Comparison of ENCODE assay signal across 13 cellular contexts in genomic region chr7:44177570-44178131, GRCh38. TPM values are rescaled to one million over a fixed set of nuclear protein-coding genes. Genes with fewer than 3 reads are reported as not detected.
DNase-seq lines count a peak whose midpoint lies in the region; ATAC-seq lines count a peak whose summit lies in the region.
"Had no signal": no experiment of that assay in that cellular context is flagged by ENCODE, and none has a peak within 500 bp of the region (broad histone marks: within the 10 kb centered on the region; RNA-seq: fewer than 3 reads in every experiment).

No MANE protein-coding gene starts in this region.

- intact Hi-C loops in activated T-helper 2 cell treated with anti-CD3 and anti-CD28 coated beads, Interferon-gamma antibody, Interleukin-2, Interleukin-4, amounts not matched to agents 10 μg/mL and 5 μg/mL and 100 μg/mL, durations not matched to agents 14 hours and 24 hours and 36 hours (cut with micrococcal nuclease) = no loop called here

- H3K27ac Mint-ChIP-seq in activated T-helper 2 cell treated with anti-CD3 and anti-CD28 coated beads, Interferon-gamma antibody, Interleukin-2, Interleukin-4, amounts not matched to agents 10 μg/mL and 5 μg/mL and 100 μg/mL, durations not matched to agents 14 hours and 24 hours and 36 hours = no peak overlapping the region
- H3K27ac Mint-ChIP-seq: activated B cell treated with CpG ODN at 0.5 μM for 24 hours; CD4-positive, alpha-beta memory T cell had no signal

- DNase-seq in Ammon's horn (ENCODE audit: low spot score) = peak; percentile 58
- peak; percentile 65 for DNase-seq in LHCN-M2 (ENCODE audit: low read depth)
- DNase-seq in astrocyte of the hippocampus (ENCODE audit: low read depth, low spot score) = peak; percentile 81
- DNase-seq in medulla oblongata (ENCODE audit: extremely low spot score) = peak; percentile 72
- no peak for DNase-seq in activated T-helper 2 cell treated with anti-CD3 and anti-CD28 coated beads, Interferon-gamma antibody, Interleukin-2, Interleukin-4, amounts not matched to agents 10 μg/mL and 5 μg/mL and 100 μg/mL, durations not matched to agents 14 hours and 24 hours and 36 hours (ENCODE audit: low spot score)
- DNase-seq in activated naive CD4-positive, alpha-beta T cell (lab: John Stamatoyannopoulos, UW) = no peak
- DNase-seq in superior temporal gyrus (ENCODE audit: extremely low spot score) = no peak
- DNase-seq: activated B cell treated with CpG ODN at 0.5 μM for 24 hours; activated naive CD4-positive, alpha-beta T cell treated with Interleukin-2 at 50 U/mL for 16 hours; CD4-positive, alpha-beta memory T cell; erythroblast; MM.1S had no signal

- ATAC-seq in HG03354 (IDR thresholded peaks at IDR 0.05; ENCODE audit: poor library complexity, severe bottlenecking, unreplicated experiment) = no peak

- no peaks in the 10 kb centered on the region for H3K9me3 Mint-ChIP-seq in activated T-helper 2 cell treated with anti-CD3 and anti-CD28 coated beads, Interferon-gamma antibody, Interleukin-2, Interleukin-4, amounts not matched to agents 10 μg/mL and 5 μg/mL and 100 μg/mL, durations not matched to agents 14 hours and 24 hours and 36 hours
- H3K9me3 Mint-ChIP-seq: activated B cell treated with CpG ODN at 0.5 μM for 24 hours had no signal

- no peaks in the 10 kb centered on the region for H3K4me1 Mint-ChIP-seq in activated T-helper 2 cell treated with anti-CD3 and anti-CD28 coated beads, Interferon-gamma antibody, Interleukin-2, Interleukin-4, amounts not matched to agents 10 μg/mL and 5 μg/mL and 100 μg/mL, durations not matched to agents 14 hours and 24 hours and 36 hours (ENCODE audit: low read depth)
- H3K4me1 Mint-ChIP-seq: activated B cell treated with CpG ODN at 0.5 μM for 24 hours; CD4-positive, alpha-beta memory T cell had no signal

- no peaks in the 10 kb centered on the region for H3K36me3 Mint-ChIP-seq in activated T-helper 2 cell treated with anti-CD3 and anti-CD28 coated beads, Interferon-gamma antibody, Interleukin-2, Interleukin-4, amounts not matched to agents 10 μg/mL and 5 μg/mL and 100 μg/mL, durations not matched to agents 14 hours and 24 hours and 36 hours (ENCODE audit: low read depth)
- H3K36me3 Mint-ChIP-seq: CD4-positive, alpha-beta memory T cell had no signal

- peaks cover 17% of the 10 kb centered on the region for H3K27me3 Mint-ChIP-seq in activated T-helper 2 cell treated with anti-CD3 and anti-CD28 coated beads, Interferon-gamma antibody, Interleukin-2, Interleukin-4, amounts not matched to agents 10 μg/mL and 5 μg/mL and 100 μg/mL, durations not matched to agents 14 hours and 24 hours and 36 hours (ENCODE audit: low read depth)

- H3K4me3 Mint-ChIP-seq in activated T-helper 2 cell treated with anti-CD3 and anti-CD28 coated beads, Interferon-gamma antibody, Interleukin-2, Interleukin-4, amounts not matched to agents 10 μg/mL and 5 μg/mL and 100 μg/mL, durations not matched to agents 14 hours and 24 hours and 36 hours (ENCODE audit: low read depth) = no peak overlapping the region
- H3K4me3 Mint-ChIP-seq: activated B cell treated with CpG ODN at 0.5 μM for 24 hours; CD4-positive, alpha-beta memory T cell had no signal

RNA-seq across cellular contexts. Expression of gene GCK, which starts 11.6 kb away (rescaled TPM):
- not detected in 2 replicates for total RNA-seq in LHCN-M2 (2014; rRNA removed)
- polyA plus RNA-seq in LHCN-M2 (2012) = 0.09 TPM
- 1.8 and 2.3 TPM in 2 replicates for total RNA-seq in activated T-helper 2 cell treated with anti-CD3 and anti-CD28 coated beads, Interferon-gamma antibody, Interleukin-2, Interleukin-4, amounts not matched to agents 10 μg/mL and 5 μg/mL and 100 μg/mL, durations not matched to agents 14 hours and 24 hours and 36 hours

RNA-seq across cellular contexts. Expression of gene YKT6, which starts 23.1 kb away (rescaled TPM):
- total RNA-seq in LHCN-M2 (2014; rRNA removed) = 136 TPM in 2 replicates
- polyA plus RNA-seq in LHCN-M2 (2012) = 178 TPM
- 73.1 and 76.4 TPM in 2 replicates for total RNA-seq in activated T-helper 2 cell treated with anti-CD3 and anti-CD28 coated beads, Interferon-gamma antibody, Interleukin-2, Interleukin-4, amounts not matched to agents 10 μg/mL and 5 μg/mL and 100 μg/mL, durations not matched to agents 14 hours and 24 hours and 36 hours

RNA-seq across cellular contexts. Expression of gene MYL7, which starts 36.5 kb away (rescaled TPM):
- total RNA-seq in LHCN-M2 (2014; rRNA removed) = not detected in 2 replicates
- polyA plus RNA-seq in LHCN-M2 (2012) = not detected
- total RNA-seq in activated T-helper 2 cell treated with anti-CD3 and anti-CD28 coated beads, Interferon-gamma antibody, Interleukin-2, Interleukin-4, amounts not matched to agents 10 μg/mL and 5 μg/mL and 100 μg/mL, durations not matched to agents 14 hours and 24 hours and 36 hours = not detected in 2 replicates
- total RNA-seq: activated B cell treated with CpG ODN at 0.5 μM for 24 hours; CD4-positive, alpha-beta memory T cell had no signal
- polyA plus RNA-seq: CD4-positive, alpha-beta memory T cell had no signal

RNA-seq across cellular contexts. Expression of gene POLD2, which starts 54.3 kb away (rescaled TPM):
- 193 and 201 TPM in 2 replicates for total RNA-seq in LHCN-M2 (2014; rRNA removed)
- 235 TPM for polyA plus RNA-seq in LHCN-M2 (2012)
- total RNA-seq in activated T-helper 2 cell treated with anti-CD3 and anti-CD28 coated beads, Interferon-gamma antibody, Interleukin-2, Interleukin-4, amounts not matched to agents 10 μg/mL and 5 μg/mL and 100 μg/mL, durations not matched to agents 14 hours and 24 hours and 36 hours = 205 and 215 TPM in 2 replicates

Comparison
In these comparisons a context has a peak if more than half of its experiments do, and no peak if none do; other contexts are left out.
1. DNase-seq: peak in Ammon's horn (single experiment), LHCN-M2 (single experiment), astrocyte of the hippocampus (single experiment) and medulla oblongata (single experiment); none in activated T-helper 2 cell treated with anti-CD3 and anti-CD28 coated beads, Interferon-gamma antibody, Interleukin-2, Interleukin-4, amounts not matched to agents 10 μg/mL and 5 μg/mL and 100 μg/mL, durations not matched to agents 14 hours and 24 hours and 36 hours (single experiment), activated naive CD4-positive, alpha-beta T cell (0 of 4) and superior temporal gyrus (single experiment).